In genomic region chr9:78261403-78262001, GRCh38 we compare ENCODE assay signal across 8 cellular contexts. TPM values are rescaled to one million over a fixed set of nuclear protein-coding genes. Genes with fewer than 3 reads are reported as not detected.
DNase-seq lines count a peak whose midpoint lies in the region; ATAC-seq and TF ChIP-seq lines count a peak whose summit lies in the region.

No MANE protein-coding gene starts in this region.

- ATAC-seq in GM18909 (IDR thresholded peaks at IDR 0.05; ENCODE audit: poor library complexity, unreplicated experiment) = peak; percentile 66
- ATAC-seq in stimulated activated memory B cell treated with anti-CD40 and anti-IgM and Interleukin-4, amounts not matched to agents 10 μg/mL and 1 μg/mL and 100 μg/mL, for 72 hours = no peak

- peaks cover 10% of the 10 kb centered on the region for H3K36me3 Mint-ChIP-seq in MCF 10A (ENCODE audit: insufficient read depth, unreplicated experiment)
- H3K36me3 Mint-ChIP-seq in stimulated activated memory B cell treated with anti-CD40 and anti-IgM and Interleukin-4, amounts not matched to agents 10 μg/mL and 1 μg/mL and 100 μg/mL, for 72 hours = peaks cover 39% of the 10 kb centered on the region

- H3K4me3 Mint-ChIP-seq in MCF 10A (ENCODE audit: unreplicated experiment) = no peak overlapping the region
- no peak overlapping the region for H3K4me3 Mint-ChIP-seq in stimulated activated memory B cell treated with anti-CD40 and anti-IgM and Interleukin-4, amounts not matched to agents 10 μg/mL and 1 μg/mL and 100 μg/mL, for 72 hours

- no peak overlapping the region for H3K27ac Mint-ChIP-seq in MCF 10A (ENCODE audit: low read depth, unreplicated experiment)
- no peak overlapping the region for H3K27ac Mint-ChIP-seq in stimulated activated memory B cell treated with anti-CD40 and anti-IgM and Interleukin-4, amounts not matched to agents 10 μg/mL and 1 μg/mL and 100 μg/mL, for 72 hours

- H3K9me3 Mint-ChIP-seq in MCF 10A (ENCODE audit: unreplicated experiment) = no peaks in the 10 kb centered on the region
- no peaks in the 10 kb centered on the region for H3K9me3 Mint-ChIP-seq in stimulated activated memory B cell treated with anti-CD40 and anti-IgM and Interleukin-4, amounts not matched to agents 10 μg/mL and 1 μg/mL and 100 μg/mL, for 72 hours

- CTCF ChIA-PET in MCF 10A (lab: Yijun Ruan, JAX) = interaction anchor here (0.6 to 6.6 kb wide), 11 partner anchors 12 to 1073 kb away, joined by 3 to 60 read pairs (median 4); partner anchors contain the start of gene PSAT1

- H3K27me3 Mint-ChIP-seq in MCF 10A (ENCODE audit: insufficient read depth, unreplicated experiment) = no peaks in the 10 kb centered on the region
- no peaks in the 10 kb centered on the region for H3K27me3 Mint-ChIP-seq in stimulated activated memory B cell treated with anti-CD40 and anti-IgM and Interleukin-4, amounts not matched to agents 10 μg/mL and 1 μg/mL and 100 μg/mL, for 72 hours

- DNase-seq in AG20443 (ENCODE audit: low spot score) = peak; percentile 31
- peak; percentile 27 for DNase-seq in MV-4-11 (lab: John Stamatoyannopoulos, UW)
- DNase-seq in MCF 10A (ENCODE audit: unreplicated experiment) = peak; percentile 45
- peak; percentile 69 for DNase-seq in medulla oblongata (ENCODE audit: extremely low spot score)
- no peak for DNase-seq in stimulated activated CD4-positive, alpha-beta T cell treated with anti-CD3 and anti-CD28 coated beads, Interleukin-4, amount 100 ng/mL, for 1 hour
- DNase-seq in retina = no peak

- BruUV-seq in MCF 10A (replicated peaks; lab: Mats Ljungman, UMichigan) = no TSS peak

- peak; percentile 61 for TF ChIP-seq CTCF in MCF 10A (IDR thresholded peaks at IDR 0.05; ENCODE audit: unreplicated experiment)

- intact Hi-C loops in MCF 10A (cut with micrococcal nuclease) = loop anchor here (1.0 kb wide), 2 partner anchors 35 to 108 kb away; no protein-coding TSS in a partner anchor

- POLR2A ChIA-PET in MCF 10A (lab: Yijun Ruan, JAX) = interaction anchor here (12.0 kb wide), 1 partner anchor 36 kb away, joined by 85 read pairs; the partner anchor contains the start of gene PSAT1

- H3K4me1 Mint-ChIP-seq in MCF 10A (ENCODE audit: insufficient read depth, unreplicated experiment) = no peaks in the 10 kb centered on the region
- H3K4me1 Mint-ChIP-seq in stimulated activated memory B cell treated with anti-CD40 and anti-IgM and Interleukin-4, amounts not matched to agents 10 μg/mL and 1 μg/mL and 100 μg/mL, for 72 hours = no peaks in the 10 kb centered on the region

RNA-seq across cellular contexts. Expression of gene CEP78, which starts 25.6 kb away (rescaled TPM):
- 13.7 and 17.8 TPM in 2 replicates for total RNA-seq in MCF 10A (2022)

RNA-seq across cellular contexts. Expression of gene PSAT1, which starts 35.4 kb away (rescaled TPM):
- 263 and 326 TPM in 2 replicates for total RNA-seq in MCF 10A (2022)

Comparison
In these comparisons a context has a peak if more than half of its experiments do, and no peak if none do; other contexts are left out.
1. DNase-seq: peak in AG20443 (single experiment), MV-4-11 (single experiment), MCF 10A (single experiment) and medulla oblongata (single experiment); none in stimulated activated CD4-positive, alpha-beta T cell treated with anti-CD3 and anti-CD28 coated beads, Interleukin-4, amount 100 ng/mL, for 1 hour (single experiment) and retina (single experiment).